8 cellular contexts compared by ENCODE assay signal in the genomic region with DNA sequence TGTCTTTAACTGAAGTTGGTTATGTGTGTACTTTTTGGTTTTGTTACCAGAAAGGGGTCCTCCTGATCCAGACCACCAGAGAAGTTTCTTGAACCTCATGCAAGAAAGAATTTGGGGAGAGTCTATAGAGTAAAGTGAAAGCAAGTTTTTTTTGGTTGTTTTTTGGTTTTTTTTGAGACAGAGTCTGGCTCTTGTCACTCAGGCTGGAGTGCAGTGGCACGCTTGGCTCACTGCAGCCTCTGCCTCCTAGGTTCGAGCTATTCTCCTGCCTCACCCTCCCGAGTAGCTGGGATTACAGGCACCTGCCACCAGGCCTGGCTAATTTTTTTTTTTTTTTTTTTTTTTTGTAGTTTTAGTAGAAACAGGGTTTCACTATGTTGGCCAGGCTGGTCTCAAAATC. TPM values are rescaled to one million over a fixed set of nuclear protein-coding genes. Genes with fewer than 3 reads are reported as not detected.
DNase-seq lines count a peak whose midpoint lies in the region; ATAC-seq and TF ChIP-seq lines count a peak whose summit lies in the region.
"Not testable (repeated sequence)": the region's sequence is repeated elsewhere in the genome, so short reads cannot be mapped to it uniquely, and the experiment has no call there.

No MANE protein-coding gene starts in this region.

- H2AFZ ChIP-seq in neural progenitor cell (replicated peaks) = peak overlapping the region; percentile 22
- peak overlapping the region; percentile 17 for H2AFZ ChIP-seq in smooth muscle cell (ENCODE audit: low read depth)

- H3K9ac ChIP-seq in HUES64 (ENCODE audit: low read depth, low read length) = peak overlapping the region; percentile 73
- H3K9ac ChIP-seq in NT2/D1 (ENCODE audit: insufficient read length, low read depth); neural progenitor cell; smooth muscle cell (ENCODE audit: low read depth): not testable (repeated sequence)

- POLR2A ChIA-PET in WTC11 (lab: Charles Lee) = interaction anchor here (0.5 to 1.9 kb wide), 9 partner anchors 22 to 998 kb away, joined by 3 to 19 read pairs (median 4); no protein-coding TSS in a partner anchor

- H3K27ac Mint-ChIP-seq in WTC11 (peak overlapping the region; percentile 100), endothelial cell (ENCODE audit: unreplicated experiment) (peak overlapping the region; percentile 86)
- H3K27ac Mint-ChIP-seq in neural progenitor cell = not testable (repeated sequence)

- H3K4me3 ChIP-seq in GM12865 (ENCODE audit: low read depth, low read length) (peak overlapping the region; percentile 41), NT2/D1 (ENCODE audit: insufficient read length, low read depth) (peak overlapping the region; percentile 13), iPS-18c (ENCODE audit: insufficient read depth, low read depth, low read length) (peak overlapping the region; percentile 2; the same call in 1 of the 2 replicates)
- H3K4me3 ChIP-seq in HUES64 (ENCODE audit: low read length); neural progenitor cell; smooth muscle cell: not testable (repeated sequence)

- H3K4me1 ChIP-seq in HUES64 (ENCODE audit: insufficient read depth, low read length) (peaks cover 26% of the 10 kb centered on the region), NT2/D1 (ENCODE audit: insufficient read depth, insufficient read length) (peaks cover 11% of the 10 kb centered on the region), neural progenitor cell (peaks cover 26% of the 10 kb centered on the region), smooth muscle cell (ENCODE audit: low read depth) (peaks cover 22% of the 10 kb centered on the region)

- not testable (repeated sequence) for ATAC-seq in WTC11

- CTCF ChIA-PET in WTC11 (lab: Charles Lee) = interaction anchor here (0.6 to 1.6 kb wide), 4 partner anchors 15 to 196 kb away, joined by 3 to 9 read pairs (median 5); no protein-coding TSS in a partner anchor

- H3K4me2 ChIP-seq in neural progenitor cell = peak overlapping the region; percentile 51
- not testable (repeated sequence) for H3K4me2 ChIP-seq in smooth muscle cell

- not testable (repeated sequence) for H4K20me1 ChIP-seq in neural progenitor cell (ENCODE audit: low read depth); smooth muscle cell (ENCODE audit: low read depth)

- not testable (repeated sequence) for H3K36me3 ChIP-seq in HUES64 (ENCODE audit: insufficient read depth, low read length); NT2/D1 (ENCODE audit: insufficient read depth, insufficient read length, low read length); neural progenitor cell; smooth muscle cell (ENCODE audit: low read depth)

- peaks cover 57% of the 10 kb centered on the region for H3K4me1 Mint-ChIP-seq in WTC11
- peaks cover 38% of the 10 kb centered on the region for H3K4me1 Mint-ChIP-seq in endothelial cell (ENCODE audit: unreplicated experiment)
- peaks cover 32% of the 10 kb centered on the region for H3K4me1 Mint-ChIP-seq in neural progenitor cell

- H3K79me2 ChIP-seq in neural progenitor cell (ENCODE audit: low read depth); smooth muscle cell (ENCODE audit: low read depth): not testable (repeated sequence)

- WGBS in HUES64 = 88% methylated on average over 3 of the region's 3 CpGs
- WGBS in smooth muscle cell (ENCODE audit: low lambda C conversion rate) = 72% methylated on average over 3 of the region's 3 CpGs

- not testable (repeated sequence) for H3K27me3 ChIP-seq in HUES64 (ENCODE audit: insufficient read depth, low read length); NT2/D1 (ENCODE audit: insufficient read depth, insufficient read length); neural progenitor cell; smooth muscle cell (ENCODE audit: low read depth)

- not testable (repeated sequence) for H3K9me3 Mint-ChIP-seq in WTC11; endothelial cell (ENCODE audit: unreplicated experiment); neural progenitor cell

- 0 out of 2 replicates have a peak overlapping the region, but pooled peaks have one; percentile 12 for H3K4me3 Mint-ChIP-seq in WTC11
- not testable (repeated sequence) for H3K4me3 Mint-ChIP-seq in endothelial cell (ENCODE audit: unreplicated experiment); neural progenitor cell

- peaks cover 29% of the 10 kb centered on the region for H3F3A ChIP-seq in neural progenitor cell (ENCODE audit: low read depth)
- H3F3A ChIP-seq in smooth muscle cell (ENCODE audit: low read depth) = not testable (repeated sequence)

- not testable (repeated sequence) for H3K27me3 Mint-ChIP-seq in WTC11 (ENCODE audit: low read depth); endothelial cell (ENCODE audit: unreplicated experiment); neural progenitor cell (ENCODE audit: insufficient read depth, low read depth)

- not testable (repeated sequence) for H3K9me3 ChIP-seq in HUES64 (ENCODE audit: insufficient read depth, low read depth, low read length); NT2/D1 (ENCODE audit: insufficient read depth, low read length); iPS-18c (ENCODE audit: control insufficient read depth, insufficient read depth, low read length); neural progenitor cell (ENCODE audit: low read depth); smooth muscle cell (replicated peaks; ENCODE audit: low read depth)

- not testable (repeated sequence) for H3K36me3 Mint-ChIP-seq in WTC11; endothelial cell (ENCODE audit: low read depth, unreplicated experiment); neural progenitor cell

- DNase-seq in GM12865 (ENCODE audit: low read depth) = peak; percentile 43
- DNase-seq in NT2/D1 (ENCODE audit: low read depth, low spot score); WTC11 (ENCODE audit: low spot score); endothelial cell (ENCODE audit: low spot score); neural progenitor cell (ENCODE audit: low spot score); smooth muscle cell (lab: John Stamatoyannopoulos, UW; ENCODE audit: unreplicated experiment): not testable (repeated sequence)

- not testable (repeated sequence) for TF ChIP-seq CTCF in GM12865 (IDR thresholded peaks at IDR 0.05; ENCODE audit: insufficient read depth, low read depth, low read length, missing control alignments); WTC11 (IDR thresholded peaks at IDR 0.05); endothelial cell (IDR thresholded peaks at IDR 0.05; ENCODE audit: unreplicated experiment); neural progenitor cell (IDR thresholded peaks at IDR 0.05); smooth muscle cell (IDR thresholded peaks at IDR 0.05; ENCODE audit: borderline replicate concordance, insufficient read depth, poor library complexity, severe bottlenecking)

- peak overlapping the region; percentile 93 for H3K27ac ChIP-seq in HUES64 (ENCODE audit: low read depth, low read length)
- not testable (repeated sequence) for H3K27ac ChIP-seq in neural progenitor cell; smooth muscle cell (ENCODE audit: low read depth)

RNA-seq across cellular contexts. Expression of gene PWWP2A, which starts 41.6 kb away (rescaled TPM):
- 31.3 TPM for polyA plus RNA-seq in HUES64 (2013, experiment 1 of 2)
- polyA plus RNA-seq in HUES64 (2013, experiment 2 of 2) = 28.2 TPM
- total RNA-seq in WTC11 (2021) (61.1 to 63.8 TPM (median 62.4 TPM) in 3 replicates), endothelial cell (ENCODE audit: unreplicated experiment) (49.2 TPM), neural progenitor cell (ENCODE audit: low replicate concordance) (37.1 and 49.0 TPM in 2 replicates), smooth muscle cell (22.6 and 34.9 TPM in 2 replicates)
- polyA plus RNA-seq in smooth muscle cell = 18.6 and 25.5 TPM in 2 replicates
